In genomic region chr9:78601957-78602565, GRCh38 we compare ENCODE assay signal across 2 cellular contexts.
TF ChIP-seq lines count a peak whose summit lies in the region.

No MANE protein-coding gene starts in this region.

TF ChIP-seq in Ishikawa, 13 proteins besides CTCF, POLR2A, EP300 and RAD21 (continued from another document):
- TF ChIP-seq REST (IDR thresholded peaks at IDR 0.05; ENCODE audit: low read depth) (no peak), ZBTB7A (IDR thresholded peaks at IDR 0.05; ENCODE audit: low read depth) (no peak), USF1 (IDR thresholded peaks at IDR 0.05) (no peak), EGR1 (IDR thresholded peaks at IDR 0.05) (no peak), TAF1 (IDR thresholded peaks at IDR 0.05; ENCODE audit: low read depth) (no peak), MAX (IDR thresholded peaks at IDR 0.05) (no peak), CREB1 (IDR thresholded peaks at IDR 0.05; ENCODE audit: low read depth) (no peak)
TF ChIP-seq in Ishikawa: peak in this region for 0.

TF ChIP-seq in endothelial cell of umbilical vein, 7 proteins besides CTCF, POLR2A, EP300 and RAD21 (continued from another document):
- no peak for TF ChIP-seq FOS (IDR thresholded peaks at IDR 0.05; ENCODE audit: borderline replicate concordance, insufficient read depth, low read length)
TF ChIP-seq in endothelial cell of umbilical vein: peak in this region for 0.
